Comparison of ENCODE assay signal across 1 cellular context in genomic region chr17:2400474-2400866, GRCh38.
TF ChIP-seq lines count a peak whose summit lies in the region.

No MANE protein-coding gene starts in this region.

TF ChIP-seq in K562, 482 proteins besides CTCF, POLR2A, EP300 and RAD21 (continued from another document and continues in another):
- TF ChIP-seq RREB1 (CRISPR knock-in tag; IDR thresholded peaks at IDR 0.05) = no peak
- no peak for TF ChIP-seq AFF1 (IDR thresholded peaks at IDR 0.05; ENCODE audit: low read depth in 1 of 2, partially characterized antibody in 2 of 2)
- TF ChIP-seq ZFX (CRISPR knock-in tag; IDR thresholded peaks at IDR 0.05) = peak; percentile 74
- TF ChIP-seq ETS1 (conservative IDR thresholded peaks at IDR 0.05; ENCODE audit: control insufficient read depth, low read depth, low read length) = no peak
- no peak for TF ChIP-seq CLOCK (CRISPR knock-in tag; IDR thresholded peaks at IDR 0.05; ENCODE audit: borderline replicate concordance)
- no peak for TF ChIP-seq ZNF277 (CRISPR knock-in tag; IDR thresholded peaks at IDR 0.05; ENCODE audit: borderline replicate concordance)
- TF ChIP-seq FOXA3 (CRISPR knock-in tag; conservative IDR thresholded peaks at IDR 0.05 in 1 of 2, IDR thresholded peaks at IDR 0.05 in 1 of 2) = no peak
- no peak for TF ChIP-seq ETS2 (tag; IDR thresholded peaks at IDR 0.05; ENCODE audit: borderline replicate concordance, poor library complexity, severe bottlenecking)
- TF ChIP-seq ZNF23 (CRISPR knock-in tag; IDR thresholded peaks at IDR 0.05) = no peak
- no peak for TF ChIP-seq TARDBP (IDR thresholded peaks at IDR 0.05)
- TF ChIP-seq ZNF217 (CRISPR knock-in tag; IDR thresholded peaks at IDR 0.05) = no peak
- TF ChIP-seq FOXK1 (CRISPR knock-in tag; IDR thresholded peaks at IDR 0.05; ENCODE audit: borderline replicate concordance) = no peak
- TF ChIP-seq CHAMP1 (IDR thresholded peaks at IDR 0.05) = no peak
- no peak for TF ChIP-seq ZNF609 (CRISPR knock-in tag; IDR thresholded peaks at IDR 0.05; ENCODE audit: borderline replicate concordance)
- no peak for TF ChIP-seq STAG1 (CRISPR knock-in tag; IDR thresholded peaks at IDR 0.05; ENCODE audit: borderline replicate concordance)
- 0 out of 2 replicates have a peak, but pooled peaks have one; percentile 32 for TF ChIP-seq HNRNPL (IDR thresholded peaks at IDR 0.05; ENCODE audit: low read depth, low read length)
- no peak for TF ChIP-seq CREM (IDR thresholded peaks at IDR 0.05; ENCODE audit: low read depth)
- no peak for TF ChIP-seq CGGBP1 (CRISPR knock-in tag; IDR thresholded peaks at IDR 0.05)
- TF ChIP-seq SETDB1 (IDR thresholded peaks at IDR 0.05; ENCODE audit: low read length) = no peak
- TF ChIP-seq PYGO2 (tag; IDR thresholded peaks at IDR 0.05) = no peak
- peak; percentile 55 for TF ChIP-seq RBBP5 (IDR thresholded peaks at IDR 0.05; ENCODE audit: borderline replicate concordance, insufficient read depth, low read length, poor library complexity, severe bottlenecking)
- no peak for TF ChIP-seq E2F8 (IDR thresholded peaks at IDR 0.05; ENCODE audit: low read depth, partially characterized antibody)
